In genomic region chr1:149997585-149998262, GRCh38 we compare ENCODE assay signal across 8 cellular contexts. TPM values are rescaled to one million over a fixed set of nuclear protein-coding genes. Genes with fewer than 3 reads are reported as not detected.
DNase-seq lines count a peak whose midpoint lies in the region; ATAC-seq lines count a peak whose summit lies in the region.

No MANE protein-coding gene starts in this region.

- peaks cover 42% of the 10 kb centered on the region for H3K36me3 Mint-ChIP-seq in activated CD4-positive, alpha-beta memory T cell treated with anti-CD3 and anti-CD28 coated beads for 36 hours
- peaks cover 42% of the 10 kb centered on the region for H3K36me3 Mint-ChIP-seq in activated CD4-positive, alpha-beta memory T cell treated with anti-CD3 and anti-CD28 coated beads, Interleukin-2, amount 10 ng/mL, durations not matched to agents 7 days and 5 days (ENCODE audit: low read depth)
- peaks cover 2% of the 10 kb centered on the region for H3K36me3 Mint-ChIP-seq in T-helper 17 cell (ENCODE audit: low read depth)
- H3K36me3 Mint-ChIP-seq in stimulated activated naive B cell treated with anti-CD40 and anti-IgM and Interleukin-4, amounts not matched to agents 10 μg/mL and 1 μg/mL and 100 μg/mL, for 72 hours: peaks cover 8 to 38% of the 10 kb centered on the region in 2 donors

- DNase-seq in activated CD4-positive, alpha-beta memory T cell treated with anti-CD3 and anti-CD28 coated beads for 36 hours: peak; percentile 29
- no peak for DNase-seq in activated CD4-positive, alpha-beta memory T cell treated with anti-CD3 and anti-CD28 coated beads, Interleukin-2, amount 10 ng/mL, durations not matched to agents 7 days and 5 days
- DNase-seq in T-helper 17 cell (no peak), NCI-H1436 (lab: John Stamatoyannopoulos, UW) (no peak), RKO (ENCODE audit: low spot score) (no peak), NCI-H510A treated with DMSO at 0.1 percent for 48 hours (lab: John Stamatoyannopoulos, UW) (no peak)
- DNase-seq in stimulated activated naive B cell treated with anti-CD40 and anti-IgM and Interleukin-4, amounts not matched to agents 10 μg/mL and 1 μg/mL and 100 μg/mL, for 72 hours: peak; percentile 62

- no peak overlapping the region for H3K4me3 Mint-ChIP-seq in activated CD4-positive, alpha-beta memory T cell treated with anti-CD3 and anti-CD28 coated beads for 36 hours
- H3K4me3 Mint-ChIP-seq in activated CD4-positive, alpha-beta memory T cell treated with anti-CD3 and anti-CD28 coated beads, Interleukin-2, amount 10 ng/mL, durations not matched to agents 7 days and 5 days: no peak overlapping the region
- peak overlapping the region; percentile 43 for H3K4me3 Mint-ChIP-seq in T-helper 17 cell
- peak overlapping the region; percentile 69 to 74 for H3K4me3 Mint-ChIP-seq in stimulated activated naive B cell treated with anti-CD40 and anti-IgM and Interleukin-4, amounts not matched to agents 10 μg/mL and 1 μg/mL and 100 μg/mL, for 72 hours

- POLR2A ChIA-PET in activated CD4-positive, alpha-beta memory T cell treated with anti-CD3 and anti-CD28 coated beads for 36 hours (lab: Charles Lee): interaction anchor here (0.9 to 3.8 kb wide), 4 partner anchors 10 to 110 kb away, joined by 3 to 57 read pairs (median 16); partner anchors contain the start of gene OTUD7B
- POLR2A ChIA-PET in activated CD4-positive, alpha-beta memory T cell treated with anti-CD3 and anti-CD28 coated beads, Interleukin-2, amount 10 ng/mL, durations not matched to agents 7 days and 5 days (lab: Charles Lee): interaction anchor here (1.0 to 2.1 kb wide), 3 partner anchors 10 to 110 kb away, joined by 3 to 12 read pairs (median 5); partner anchors contain the start of gene OTUD7B

- H3K9me3 Mint-ChIP-seq in activated CD4-positive, alpha-beta memory T cell treated with anti-CD3 and anti-CD28 coated beads for 36 hours: no peaks in the 10 kb centered on the region
- H3K9me3 Mint-ChIP-seq in activated CD4-positive, alpha-beta memory T cell treated with anti-CD3 and anti-CD28 coated beads, Interleukin-2, amount 10 ng/mL, durations not matched to agents 7 days and 5 days: no peaks in the 10 kb centered on the region
- H3K9me3 Mint-ChIP-seq in stimulated activated naive B cell treated with anti-CD40 and anti-IgM and Interleukin-4, amounts not matched to agents 10 μg/mL and 1 μg/mL and 100 μg/mL, for 72 hours: no peaks in the 10 kb centered on the region

- H3K4me1 Mint-ChIP-seq in activated CD4-positive, alpha-beta memory T cell treated with anti-CD3 and anti-CD28 coated beads for 36 hours (ENCODE audit: low read depth): peaks cover 58% of the 10 kb centered on the region
- H3K4me1 Mint-ChIP-seq in activated CD4-positive, alpha-beta memory T cell treated with anti-CD3 and anti-CD28 coated beads, Interleukin-2, amount 10 ng/mL, durations not matched to agents 7 days and 5 days: peaks cover 43% of the 10 kb centered on the region
- peaks cover 16% of the 10 kb centered on the region for H3K4me1 Mint-ChIP-seq in T-helper 17 cell
- H3K4me1 Mint-ChIP-seq in stimulated activated naive B cell treated with anti-CD40 and anti-IgM and Interleukin-4, amounts not matched to agents 10 μg/mL and 1 μg/mL and 100 μg/mL, for 72 hours: peaks cover 40 to 62% of the 10 kb centered on the region in 2 donors

- intact Hi-C loops in activated CD4-positive, alpha-beta memory T cell treated with anti-CD3 and anti-CD28 coated beads for 36 hours (cut with micrococcal nuclease): loop anchor here (1.0 to 5.0 kb wide), 3 partner anchors 17 to 165 kb away; no protein-coding TSS in a partner anchor

- peak overlapping the region; percentile 29 for H3K27ac Mint-ChIP-seq in activated CD4-positive, alpha-beta memory T cell treated with anti-CD3 and anti-CD28 coated beads for 36 hours
- H3K27ac Mint-ChIP-seq in activated CD4-positive, alpha-beta memory T cell treated with anti-CD3 and anti-CD28 coated beads, Interleukin-2, amount 10 ng/mL, durations not matched to agents 7 days and 5 days: no peak overlapping the region
- H3K27ac Mint-ChIP-seq in T-helper 17 cell: no peak overlapping the region
- H3K27ac Mint-ChIP-seq in stimulated activated naive B cell treated with anti-CD40 and anti-IgM and Interleukin-4, amounts not matched to agents 10 μg/mL and 1 μg/mL and 100 μg/mL, for 72 hours: peak overlapping the region; percentile 63

- ATAC-seq in HG02970 (IDR thresholded peaks at IDR 0.05; ENCODE audit: low FRiP score, unreplicated experiment) (peak; percentile 59), T-helper 17 cell (peak; percentile 56)
- ATAC-seq in stimulated activated naive B cell treated with anti-CD40 and anti-IgM and Interleukin-4, amounts not matched to agents 10 μg/mL and 1 μg/mL and 100 μg/mL, for 72 hours (replicated peaks): peak; percentile 84 to 92

- CTCF ChIA-PET in activated CD4-positive, alpha-beta memory T cell treated with anti-CD3 and anti-CD28 coated beads for 36 hours (lab: Charles Lee): interaction anchor here (0.8 to 2.5 kb wide), 4 partner anchors 12 to 190 kb away, joined by 4 to 12 read pairs (median 5); partner anchors contain the start of gene OTUD7B
- CTCF ChIA-PET in activated CD4-positive, alpha-beta memory T cell treated with anti-CD3 and anti-CD28 coated beads, Interleukin-2, amount 10 ng/mL, durations not matched to agents 7 days and 5 days (lab: Charles Lee): interaction anchor here (1.3 to 3.8 kb wide), 2 partner anchors 53 to 189 kb away, joined by 3 to 16 read pairs; no protein-coding TSS in a partner anchor

- H3K9me3 ChIP-seq in T-helper 17 cell (ENCODE audit: control insufficient read depth, low read length, poor library complexity, severe bottlenecking): no peaks in the 10 kb centered on the region

- H3K27me3 Mint-ChIP-seq in activated CD4-positive, alpha-beta memory T cell treated with anti-CD3 and anti-CD28 coated beads for 36 hours: no peaks in the 10 kb centered on the region
- no peaks in the 10 kb centered on the region for H3K27me3 Mint-ChIP-seq in activated CD4-positive, alpha-beta memory T cell treated with anti-CD3 and anti-CD28 coated beads, Interleukin-2, amount 10 ng/mL, durations not matched to agents 7 days and 5 days
- no peaks in the 10 kb centered on the region for H3K27me3 Mint-ChIP-seq in T-helper 17 cell
- H3K27me3 Mint-ChIP-seq in stimulated activated naive B cell treated with anti-CD40 and anti-IgM and Interleukin-4, amounts not matched to agents 10 μg/mL and 1 μg/mL and 100 μg/mL, for 72 hours: peaks cover 9 to 36% of the 10 kb centered on the region in 2 donors

RNA-seq across cellular contexts. Expression of gene OTUD7B, which starts 12.8 kb away (rescaled TPM):
- 10 to 100 TPM; 23.8 to 24.7 TPM for total RNA-seq in activated CD4-positive, alpha-beta memory T cell treated with anti-CD3 and anti-CD28 coated beads for 36 hours
- 10 to 100 TPM; 15.9 to 17.4 TPM for total RNA-seq in activated CD4-positive, alpha-beta memory T cell treated with anti-CD3 and anti-CD28 coated beads, Interleukin-2, amount 10 ng/mL, durations not matched to agents 7 days and 5 days
- total RNA-seq in T-helper 17 cell: 10 to 100 TPM in 1 of 2 donors, 1 to 10 TPM in 1; 5.9 to 10.5 TPM

Comparison
In these comparisons a context has a peak if more than half of its experiments do, and no peak if none do; other contexts are left out.
1. DNase-seq: peak in activated CD4-positive, alpha-beta memory T cell treated with anti-CD3 and anti-CD28 coated beads for 36 hours (single experiment) and stimulated activated naive B cell treated with anti-CD40 and anti-IgM and Interleukin-4, amounts not matched to agents 10 μg/mL and 1 μg/mL and 100 μg/mL, for 72 hours (single experiment); none in activated CD4-positive, alpha-beta memory T cell treated with anti-CD3 and anti-CD28 coated beads, Interleukin-2, amount 10 ng/mL, durations not matched to agents 7 days and 5 days (single experiment), T-helper 17 cell (0 of 3), NCI-H1436 (single experiment), RKO (single experiment) and NCI-H510A treated with DMSO at 0.1 percent for 48 hours (single experiment).
2. H3K27ac Mint-ChIP-seq: peak in activated CD4-positive, alpha-beta memory T cell treated with anti-CD3 and anti-CD28 coated beads for 36 hours (single experiment) and stimulated activated naive B cell treated with anti-CD40 and anti-IgM and Interleukin-4, amounts not matched to agents 10 μg/mL and 1 μg/mL and 100 μg/mL, for 72 hours (single experiment); none in activated CD4-positive, alpha-beta memory T cell treated with anti-CD3 and anti-CD28 coated beads, Interleukin-2, amount 10 ng/mL, durations not matched to agents 7 days and 5 days (single experiment) and T-helper 17 cell (single experiment).
3. H3K4me3 Mint-ChIP-seq: peak in T-helper 17 cell (single experiment) and stimulated activated naive B cell treated with anti-CD40 and anti-IgM and Interleukin-4, amounts not matched to agents 10 μg/mL and 1 μg/mL and 100 μg/mL, for 72 hours (2 of 2); none in activated CD4-positive, alpha-beta memory T cell treated with anti-CD3 and anti-CD28 coated beads for 36 hours (single experiment) and activated CD4-positive, alpha-beta memory T cell treated with anti-CD3 and anti-CD28 coated beads, Interleukin-2, amount 10 ng/mL, durations not matched to agents 7 days and 5 days (single experiment).
4. Peak in every context shown above with its lines, with median percentiles within 50 percentile points of each other: ATAC-seq.